ENCODE assay signal across 1 cellular context in the genomic region with DNA sequence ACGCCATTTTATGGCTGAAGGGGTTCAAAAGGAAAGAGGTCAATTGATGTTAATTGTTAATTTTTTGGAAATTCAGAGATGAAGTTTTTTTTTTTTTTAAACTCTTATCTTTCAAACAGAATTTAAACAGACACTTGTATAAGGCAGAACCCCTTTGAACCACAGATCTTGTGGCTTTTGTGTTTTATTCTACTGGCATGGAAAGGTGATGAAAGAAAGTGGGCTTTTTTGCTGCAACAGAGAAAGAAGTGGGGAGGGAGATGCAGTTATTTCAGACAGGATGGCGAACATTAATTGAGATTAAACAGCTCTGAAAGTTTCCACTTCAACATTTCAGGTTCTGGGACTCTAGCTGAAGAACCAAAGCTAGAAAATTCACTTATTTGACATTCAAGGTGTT.
TF ChIP-seq lines count a peak whose summit lies in the region.

No MANE protein-coding gene starts in this region.

TF ChIP-seq in GM23338, 12 proteins besides CTCF, POLR2A, EP300 and RAD21:
- TF ChIP-seq, protein P1, sequence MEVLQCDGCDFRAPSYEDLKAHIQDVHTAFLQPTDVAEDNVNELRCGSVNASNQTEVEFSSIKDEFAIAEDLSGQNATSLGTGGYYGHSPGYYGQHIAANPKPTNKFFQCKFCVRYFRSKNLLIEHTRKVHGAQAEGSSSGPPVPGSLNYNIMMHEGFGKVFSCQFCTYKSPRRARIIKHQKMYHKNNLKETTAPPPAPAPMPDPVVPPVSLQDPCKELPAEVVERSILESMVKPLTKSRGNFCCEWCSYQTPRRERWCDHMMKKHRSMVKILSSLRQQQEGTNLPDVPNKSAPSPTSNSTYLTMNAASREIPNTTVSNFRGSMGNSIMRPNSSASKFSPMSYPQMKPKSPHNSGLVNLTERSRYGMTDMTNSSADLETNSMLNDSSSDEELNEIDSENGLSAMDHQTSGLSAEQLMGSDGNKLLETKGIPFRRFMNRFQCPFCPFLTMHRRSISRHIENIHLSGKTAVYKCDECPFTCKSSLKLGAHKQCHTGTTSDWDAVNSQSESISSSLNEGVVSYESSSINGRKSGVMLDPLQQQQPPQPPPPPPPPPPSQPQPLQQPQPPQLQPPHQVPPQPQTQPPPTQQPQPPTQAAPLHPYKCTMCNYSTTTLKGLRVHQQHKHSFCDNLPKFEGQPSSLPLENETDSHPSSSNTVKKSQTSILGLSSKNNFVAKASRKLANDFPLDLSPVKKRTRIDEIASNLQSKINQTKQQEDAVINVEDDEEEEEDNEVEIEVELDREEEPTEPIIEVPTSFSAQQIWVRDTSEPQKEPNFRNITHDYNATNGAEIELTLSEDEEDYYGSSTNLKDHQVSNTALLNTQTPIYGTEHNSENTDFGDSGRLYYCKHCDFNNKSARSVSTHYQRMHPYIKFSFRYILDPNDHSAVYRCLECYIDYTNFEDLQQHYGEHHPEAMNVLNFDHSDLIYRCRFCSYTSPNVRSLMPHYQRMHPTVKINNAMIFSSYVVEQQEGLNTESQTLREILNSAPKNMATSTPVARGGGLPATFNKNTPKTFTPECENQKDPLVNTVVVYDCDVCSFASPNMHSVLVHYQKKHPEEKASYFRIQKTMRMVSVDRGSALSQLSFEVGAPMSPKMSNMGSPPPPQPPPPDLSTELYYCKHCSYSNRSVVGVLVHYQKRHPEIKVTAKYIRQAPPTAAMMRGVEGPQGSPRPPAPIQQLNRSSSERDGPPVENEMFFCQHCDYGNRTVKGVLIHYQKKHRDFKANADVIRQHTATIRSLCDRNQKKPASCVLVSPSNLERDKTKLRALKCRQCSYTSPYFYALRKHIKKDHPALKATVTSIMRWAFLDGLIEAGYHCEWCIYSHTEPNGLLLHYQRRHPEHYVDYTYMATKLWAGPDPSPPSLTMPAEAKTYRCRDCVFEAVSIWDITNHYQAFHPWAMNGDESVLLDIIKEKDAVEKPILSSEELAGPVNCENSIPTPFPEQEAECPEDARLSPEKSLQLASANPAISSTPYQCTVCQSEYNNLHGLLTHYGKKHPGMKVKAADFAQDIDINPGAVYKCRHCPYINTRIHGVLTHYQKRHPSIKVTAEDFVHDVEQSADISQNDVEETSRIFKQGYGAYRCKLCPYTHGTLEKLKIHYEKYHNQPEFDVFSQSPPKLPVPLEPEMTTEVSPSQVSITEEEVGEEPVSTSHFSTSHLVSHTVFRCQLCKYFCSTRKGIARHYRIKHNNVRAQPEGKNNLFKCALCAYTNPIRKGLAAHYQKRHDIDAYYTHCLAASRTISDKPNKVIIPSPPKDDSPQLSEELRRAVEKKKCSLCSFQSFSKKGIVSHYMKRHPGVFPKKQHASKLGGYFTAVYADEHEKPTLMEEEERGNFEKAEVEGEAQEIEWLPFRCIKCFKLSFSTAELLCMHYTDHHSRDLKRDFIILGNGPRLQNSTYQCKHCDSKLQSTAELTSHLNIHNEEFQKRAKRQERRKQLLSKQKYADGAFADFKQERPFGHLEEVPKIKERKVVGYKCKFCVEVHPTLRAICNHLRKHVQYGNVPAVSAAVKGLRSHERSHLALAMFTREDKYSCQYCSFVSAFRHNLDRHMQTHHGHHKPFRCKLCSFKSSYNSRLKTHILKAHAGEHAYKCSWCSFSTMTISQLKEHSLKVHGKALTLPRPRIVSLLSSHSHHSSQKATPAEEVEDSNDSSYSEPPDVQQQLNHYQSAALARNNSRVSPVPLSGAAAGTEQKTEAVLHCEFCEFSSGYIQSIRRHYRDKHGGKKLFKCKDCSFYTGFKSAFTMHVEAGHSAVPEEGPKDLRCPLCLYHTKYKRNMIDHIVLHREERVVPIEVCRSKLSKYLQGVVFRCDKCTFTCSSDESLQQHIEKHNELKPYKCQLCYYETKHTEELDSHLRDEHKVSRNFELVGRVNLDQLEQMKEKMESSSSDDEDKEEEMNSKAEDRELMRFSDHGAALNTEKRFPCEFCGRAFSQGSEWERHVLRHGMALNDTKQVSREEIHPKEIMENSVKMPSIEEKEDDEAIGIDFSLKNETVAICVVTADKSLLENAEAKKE (CRISPR knock-in tag; IDR thresholded peaks at IDR 0.05): no peak
- TF ChIP-seq STAT1 (IDR thresholded peaks at IDR 0.05; ENCODE audit: unreplicated experiment): no peak
- no peak for TF ChIP-seq ZNF114 (CRISPR knock-in tag; IDR thresholded peaks at IDR 0.05)
- TF ChIP-seq, protein P2, sequence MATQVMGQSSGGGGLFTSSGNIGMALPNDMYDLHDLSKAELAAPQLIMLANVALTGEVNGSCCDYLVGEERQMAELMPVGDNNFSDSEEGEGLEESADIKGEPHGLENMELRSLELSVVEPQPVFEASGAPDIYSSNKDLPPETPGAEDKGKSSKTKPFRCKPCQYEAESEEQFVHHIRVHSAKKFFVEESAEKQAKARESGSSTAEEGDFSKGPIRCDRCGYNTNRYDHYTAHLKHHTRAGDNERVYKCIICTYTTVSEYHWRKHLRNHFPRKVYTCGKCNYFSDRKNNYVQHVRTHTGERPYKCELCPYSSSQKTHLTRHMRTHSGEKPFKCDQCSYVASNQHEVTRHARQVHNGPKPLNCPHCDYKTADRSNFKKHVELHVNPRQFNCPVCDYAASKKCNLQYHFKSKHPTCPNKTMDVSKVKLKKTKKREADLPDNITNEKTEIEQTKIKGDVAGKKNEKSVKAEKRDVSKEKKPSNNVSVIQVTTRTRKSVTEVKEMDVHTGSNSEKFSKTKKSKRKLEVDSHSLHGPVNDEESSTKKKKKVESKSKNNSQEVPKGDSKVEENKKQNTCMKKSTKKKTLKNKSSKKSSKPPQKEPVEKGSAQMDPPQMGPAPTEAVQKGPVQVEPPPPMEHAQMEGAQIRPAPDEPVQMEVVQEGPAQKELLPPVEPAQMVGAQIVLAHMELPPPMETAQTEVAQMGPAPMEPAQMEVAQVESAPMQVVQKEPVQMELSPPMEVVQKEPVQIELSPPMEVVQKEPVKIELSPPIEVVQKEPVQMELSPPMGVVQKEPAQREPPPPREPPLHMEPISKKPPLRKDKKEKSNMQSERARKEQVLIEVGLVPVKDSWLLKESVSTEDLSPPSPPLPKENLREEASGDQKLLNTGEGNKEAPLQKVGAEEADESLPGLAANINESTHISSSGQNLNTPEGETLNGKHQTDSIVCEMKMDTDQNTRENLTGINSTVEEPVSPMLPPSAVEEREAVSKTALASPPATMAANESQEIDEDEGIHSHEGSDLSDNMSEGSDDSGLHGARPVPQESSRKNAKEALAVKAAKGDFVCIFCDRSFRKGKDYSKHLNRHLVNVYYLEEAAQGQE (IDR thresholded peaks at IDR 0.05; ENCODE audit: unreplicated experiment): no peak
- no peak for TF ChIP-seq ZNF331 (CRISPR knock-in tag; IDR thresholded peaks at IDR 0.05; ENCODE audit: low read depth)
- no peak for TF ChIP-seq NANOG (IDR thresholded peaks at IDR 0.05; ENCODE audit: borderline replicate concordance)
- TF ChIP-seq, protein P3, sequence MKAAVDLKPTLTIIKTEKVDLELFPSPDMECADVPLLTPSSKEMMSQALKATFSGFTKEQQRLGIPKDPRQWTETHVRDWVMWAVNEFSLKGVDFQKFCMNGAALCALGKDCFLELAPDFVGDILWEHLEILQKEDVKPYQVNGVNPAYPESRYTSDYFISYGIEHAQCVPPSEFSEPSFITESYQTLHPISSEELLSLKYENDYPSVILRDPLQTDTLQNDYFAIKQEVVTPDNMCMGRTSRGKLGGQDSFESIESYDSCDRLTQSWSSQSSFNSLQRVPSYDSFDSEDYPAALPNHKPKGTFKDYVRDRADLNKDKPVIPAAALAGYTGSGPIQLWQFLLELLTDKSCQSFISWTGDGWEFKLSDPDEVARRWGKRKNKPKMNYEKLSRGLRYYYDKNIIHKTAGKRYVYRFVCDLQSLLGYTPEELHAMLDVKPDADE (IDR thresholded peaks at IDR 0.05): no peak
- no peak for TF ChIP-seq POLR2AphosphoS5 (IDR thresholded peaks at IDR 0.05; ENCODE audit: low read depth)
- no peak for TF ChIP-seq EZH2 (IDR thresholded peaks at IDR 0.05; ENCODE audit: low read depth, unreplicated experiment)
- TF ChIP-seq JUNB (IDR thresholded peaks at IDR 0.05; ENCODE audit: unreplicated experiment): no peak
